ENCODE assay signal across 8 cellular contexts in the genomic region with DNA sequence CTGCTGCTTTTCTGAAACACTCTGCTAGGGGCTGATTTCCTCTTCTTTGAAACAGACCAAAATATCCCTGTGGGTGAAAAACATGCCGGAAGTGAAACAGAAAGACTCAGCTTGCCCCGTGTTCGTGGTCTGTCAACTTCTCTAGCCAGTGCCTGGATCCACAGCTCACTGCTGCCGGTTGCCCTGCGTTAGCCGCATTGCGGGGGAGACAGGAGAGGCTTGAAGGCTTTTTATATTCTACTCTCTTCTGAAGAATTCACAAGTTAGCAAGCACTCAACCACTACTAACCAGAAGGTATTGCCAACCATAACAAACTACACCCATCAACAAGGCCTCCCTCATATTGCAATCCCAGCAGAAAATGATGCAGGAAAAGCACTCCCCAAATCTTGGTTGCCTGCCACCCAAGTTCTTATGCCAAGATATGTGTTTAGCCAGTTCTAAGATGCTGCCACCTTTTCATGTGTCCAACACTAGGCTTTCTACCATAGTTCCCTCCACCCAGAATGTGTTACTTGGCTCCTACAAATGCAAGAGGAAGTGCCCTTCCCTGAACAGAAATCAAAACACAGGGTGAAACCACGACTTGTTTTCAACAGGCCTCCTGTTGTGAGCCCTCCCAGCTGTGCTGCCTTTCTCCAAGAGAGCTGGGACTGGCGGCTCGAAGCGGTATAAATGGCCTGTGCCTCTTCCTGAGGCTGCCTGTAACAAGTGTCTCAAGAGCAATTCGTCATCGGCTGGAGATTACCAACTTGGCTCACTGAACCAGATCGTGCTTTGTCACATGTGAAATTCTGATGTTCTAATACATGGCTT.
DNase-seq lines count a peak whose midpoint lies in the region; TF ChIP-seq lines count a peak whose summit lies in the region.

No MANE protein-coding gene starts in this region.

- no peaks in the 10 kb centered on the region for H3K79me1 ChIP-seq in mesenchymal stem cell (replicated peaks; ENCODE audit: low read length, poor library complexity, severe bottlenecking)

- no peak overlapping the region for H3K14ac ChIP-seq in mesenchymal stem cell (ENCODE audit: low read length in 2 of 2)

- H2AK5ac ChIP-seq in mesenchymal stem cell (ENCODE audit: low read length, severe bottlenecking), result no peak overlapping the region

- H2BK12ac ChIP-seq in mesenchymal stem cell (ENCODE audit: low read length in 2 of 2), result peak overlapping the region in 1 of 2 experiments; percentile 86

- H3K27ac ChIP-seq in mesenchymal stem cell (ENCODE audit: low read length, poor library complexity, severe bottlenecking), result peak overlapping the region; percentile 72

- peak overlapping the region in 1 of 2 experiments; percentile 29 for H3K4ac ChIP-seq in mesenchymal stem cell (ENCODE audit: low read depth in 1 of 2, low read length in 2 of 2)

- peak overlapping the region; percentile 59 to 95 for H3K18ac ChIP-seq in mesenchymal stem cell (ENCODE audit: low read depth in 1 of 2, low read length in 2 of 2)

- H3K9me3 ChIP-seq in mesenchymal stem cell (ENCODE audit: control insufficient read depth, low read length), result no peaks in the 10 kb centered on the region

- H3K4me3 ChIP-seq in NB4 (ENCODE audit: low read depth, low read length) (peak overlapping the region; percentile 53), mesenchymal stem cell (ENCODE audit: insufficient read depth in 1 of 2, low read depth in 1 of 2, low read length in 2 of 2) (peak overlapping the region in 1 of 2 experiments; percentile 10)

- peak overlapping the region; percentile 73 for H3K9ac ChIP-seq in mesenchymal stem cell (ENCODE audit: low read length)

- TF ChIP-seq CTCF in GM10248 (IDR thresholded peaks at IDR 0.05; ENCODE audit: control extremely low read depth, extremely low read depth, low read depth, missing control alignments) (no peak), NB4 (IDR thresholded peaks at IDR 0.05; ENCODE audit: low read depth, low read length) (no peak)

- H2BK120ac ChIP-seq in mesenchymal stem cell (ENCODE audit: low read depth, low read length), result peak overlapping the region; percentile 22

- H3K36me3 ChIP-seq in mesenchymal stem cell (ENCODE audit: control insufficient read depth in 1 of 2, insufficient read depth in 2 of 2, low read depth in 1 of 2, low read length in 2 of 2), result peaks cover 0 to 4% of the 10 kb centered on the region in 2 experiments

- CTCF ChIA-PET in GM10248 (lab: Yijun Ruan, JAX), result interaction anchor here (1.0 to 1.2 kb wide), 2 partner anchors 12 to 198 kb away, joined by 3 read pairs; no protein-coding TSS in a partner anchor

- DNase-seq in GM10248 (ENCODE audit: extremely low spot score) (peak; percentile 62), HCEC 1CT (peak; percentile 53), NB4 (ENCODE audit: low read depth) (peak; percentile 95), dermis blood vessel endothelial cell (peak; percentile 43), mesenchymal stem cell (peak; percentile 89), NCI-H1048 (lab: John Stamatoyannopoulos, UW) (no peak)
- peak; percentile 4 to 29 for DNase-seq in activated CD4-positive, alpha-beta T cell treated with anti-CD3 and anti-CD28 coated beads, Interleukin-2, amount 50 U/mL, for 24 hours (ENCODE audit: low read depth in 1 of 2, low spot score in 1 of 2)
- DNase-seq in stimulated activated CD8-positive, alpha-beta memory T cell treated with anti-CD3 and anti-CD28 coated beads, Interleukin-2, amount 100 ng/mL, for 1 hour (ENCODE audit: low read depth in 2 of 2), result peak; percentile 35 to 42

- WGBS in mesenchymal stem cell, result 49% methylated on average over 13 of the region's 14 CpGs

- peak overlapping the region; percentile 52 for H4K91ac ChIP-seq in mesenchymal stem cell (ENCODE audit: low read length)

- peak overlapping the region; percentile 86 for H4K8ac ChIP-seq in mesenchymal stem cell (ENCODE audit: low read length)

- H2AFZ ChIP-seq in mesenchymal stem cell (ENCODE audit: low read depth, low read length), result no peak overlapping the region

- TF ChIP-seq POLR2A in NB4 (IDR thresholded peaks at IDR 0.05; ENCODE audit: extremely low read depth, insufficient read length), result no peak

- H3K4me1 ChIP-seq in mesenchymal stem cell (ENCODE audit: control insufficient read depth, insufficient read depth, low read depth, low read length), result peaks cover 11% of the 10 kb centered on the region

- POLR2A ChIA-PET in GM10248 (lab: Yijun Ruan, JAX), result no interaction called here

- no peaks in the 10 kb centered on the region for H3K27me3 ChIP-seq in mesenchymal stem cell (ENCODE audit: control insufficient read depth in 1 of 2, insufficient read depth in 1 of 2, low read length in 2 of 2)

- H3K23ac ChIP-seq in mesenchymal stem cell (ENCODE audit: low read length in 2 of 2), result no peak overlapping the region

- H2BK5ac ChIP-seq in mesenchymal stem cell (ENCODE audit: low read depth, low read length, poor library complexity, severe bottlenecking), result peak overlapping the region; percentile 62

- peak overlapping the region; percentile 48 for H3K4me2 ChIP-seq in mesenchymal stem cell (ENCODE audit: low read length, poor library complexity, severe bottlenecking)

- no peak overlapping the region for H2BK15ac ChIP-seq in mesenchymal stem cell (ENCODE audit: low read depth, poor library complexity, severe bottlenecking)
